ENCODE assay signal across 8 cellular contexts in genomic region chr17:50372222-50372621, GRCh38. TPM values are rescaled to one million over a fixed set of nuclear protein-coding genes. Genes with fewer than 3 reads are reported as not detected.
A peak's percentile ranks its signal among the peaks of the same experiment; 100 is the strongest.
DNase-seq lines count a peak whose midpoint lies in the region; ATAC-seq, FAIRE-seq and TF ChIP-seq lines count a peak whose summit lies in the region.

No MANE protein-coding gene starts in this region.

- H3K36me3 ChIP-seq in MM.1S (replicated peaks; ENCODE audit: insufficient read depth, low read length) (no peaks in the 10 kb centered on the region), duodenal mucosa (ENCODE audit: control insufficient read depth in 1 of 2, insufficient read depth in 2 of 2, low read length in 2 of 2) (peaks cover 21 to 35% of the 10 kb centered on the region in 2 donors)
- peaks cover 8 to 38% (median 14%) of the 10 kb centered on the region in 3 experiments for H3K36me3 ChIP-seq in naive thymus-derived CD4-positive, alpha-beta T cell (ENCODE audit: control insufficient read depth in 2 of 3, insufficient read depth in 3 of 3, low read length in 3 of 3)

- H3K9me3 ChIP-seq in AG04450 (ENCODE audit: control insufficient read depth, insufficient read depth, low read length) (no peaks in the 10 kb centered on the region), MM.1S (replicated peaks; ENCODE audit: insufficient read depth, low read length) (no peaks in the 10 kb centered on the region), duodenal mucosa (ENCODE audit: control insufficient read depth in 1 of 2, low read length in 2 of 2) (no peaks in the 10 kb centered on the region)
- H3K9me3 ChIP-seq in naive thymus-derived CD4-positive, alpha-beta T cell (ENCODE audit: control insufficient read depth in 2 of 3, low read length in 3 of 3), result no peaks in the 10 kb centered on the region

- CTCF ChIA-PET in AG04450 (lab: Charles Lee), result interaction anchor here (0.6 to 4.7 kb wide), 4 partner anchors 9 to 25 kb away, joined by 3 to 47 read pairs (median 4); partner anchors contain the start of gene LRRC59
- CTCF ChIA-PET in naive thymus-derived CD4-positive, alpha-beta T cell (lab: Charles Lee), result interaction anchor here (0.5 to 2.0 kb wide), 4 partner anchors 11 to 1488 kb away, joined by 3 to 12 read pairs (median 4); no protein-coding TSS in a partner anchor

- DNase-seq in AG04450 (ENCODE audit: low read depth, low spot score) (no peak), MM.1S (no peak), head of caudate nucleus (no peak), retina (no peak), frontal cortex (ENCODE audit: low spot score in 2 of 2) (no peak)
- DNase-seq in naive thymus-derived CD4-positive, alpha-beta T cell, result no peak
- no peak for DNase-seq in stimulated activated CD4-positive, alpha-beta T cell treated with anti-CD3 and anti-CD28 coated beads, Interleukin-2, amount 100 ng/mL, for 48 hours

- H3K27ac ChIP-seq in AG04450 (ENCODE audit: low read depth, low read length), result no peak overlapping the region
- H3K27ac ChIP-seq in MM.1S (ENCODE audit: low read length), result peak overlapping the region; percentile 82; the same call in 1 of the 2 replicates
- H3K27ac ChIP-seq in duodenal mucosa (ENCODE audit: low read depth, low read length), result no peak overlapping the region
- H3K27ac ChIP-seq in naive thymus-derived CD4-positive, alpha-beta T cell (ENCODE audit: low read depth, low read length), result peak overlapping the region; percentile 99

- no peak for TF ChIP-seq CTCF in AG04450 (IDR thresholded peaks at IDR 0.05; ENCODE audit: low read depth, low read length)
- TF ChIP-seq CTCF in MM.1S (IDR thresholded peaks at IDR 0.05; ENCODE audit: low read length), result no peak

- H3K9ac ChIP-seq in MM.1S (ENCODE audit: low read length), result peak overlapping the region; percentile 93
- peak overlapping the region; percentile 85 to 97 for H3K9ac ChIP-seq in duodenal mucosa (ENCODE audit: low read depth in 1 of 2, low read length in 2 of 2)

- H3K27ac Mint-ChIP-seq in naive thymus-derived CD4-positive, alpha-beta T cell, result peak overlapping the region; percentile 97 to 100 (median 99)

- H3K9me3 Mint-ChIP-seq in naive thymus-derived CD4-positive, alpha-beta T cell, result peaks cover 0 to 4% (median 0%) of the 10 kb centered on the region in 11 donors

- H3K4me1 Mint-ChIP-seq in naive thymus-derived CD4-positive, alpha-beta T cell, result peaks cover 18 to 41% (median 31%) of the 10 kb centered on the region in 7 donors

- peak overlapping the region; percentile 92 to 100 (median 98) for H3K4me3 Mint-ChIP-seq in naive thymus-derived CD4-positive, alpha-beta T cell

- H2AFZ ChIP-seq in MM.1S (ENCODE audit: low read length), result peak overlapping the region; percentile 77

- no peaks in the 10 kb centered on the region for H3F3A ChIP-seq in MM.1S (ENCODE audit: insufficient read depth, low read length)

- intact Hi-C loops in naive thymus-derived CD4-positive, alpha-beta T cell (cut with micrococcal nuclease), result loop anchor here (1.0 to 5.0 kb wide), 6 partner anchors 10 to 336 kb away; partner anchors contain the start of genes ACSF2 (in 1 of the 2), ANKRD40 (in 1 of the 2), PDK2 (in 1 of the 2) and XYLT2 (in 1 of the 2)
- intact Hi-C loops in head of caudate nucleus (cut with DNase I), result no loop called here

- no peaks in the 10 kb centered on the region for H3K9me2 ChIP-seq in MM.1S (replicated peaks; ENCODE audit: insufficient read depth, low read length)

- no peaks in the 10 kb centered on the region for H3K27me3 ChIP-seq in AG04450 (ENCODE audit: control insufficient read depth, insufficient read depth, low read length)
- H3K27me3 ChIP-seq in MM.1S (replicated peaks; ENCODE audit: insufficient read depth, low read length), result no peaks in the 10 kb centered on the region
- no peaks in the 10 kb centered on the region for H3K27me3 ChIP-seq in duodenal mucosa (ENCODE audit: control insufficient read depth in 1 of 2, insufficient read depth in 2 of 2, low read length in 2 of 2)
- no peaks in the 10 kb centered on the region for H3K27me3 ChIP-seq in naive thymus-derived CD4-positive, alpha-beta T cell (ENCODE audit: control insufficient read depth in 2 of 2, insufficient read depth in 2 of 2, low read length in 2 of 2)

- peaks cover 5 to 30% (median 22%) of the 10 kb centered on the region in 5 donors for H3K36me3 Mint-ChIP-seq in naive thymus-derived CD4-positive, alpha-beta T cell

- no peak for ATAC-seq in naive thymus-derived CD4-positive, alpha-beta T cell

- POLR2A ChIA-PET in AG04450 (lab: Yijun Ruan, JAX), result interaction anchor here (1.0 kb wide), 1 partner anchor 12 kb away, joined by 3 read pairs; no protein-coding TSS in a partner anchor
- POLR2A ChIA-PET in naive thymus-derived CD4-positive, alpha-beta T cell (lab: Charles Lee), result interaction anchor here (0.5 to 2.7 kb wide), 7 partner anchors 9 to 80 kb away, joined by 3 to 16 read pairs (median 7); partner anchors contain the start of genes LRRC59 and XYLT2

- FAIRE-seq in frontal cortex (lab: Jason Lieb, UNC), result no peak

- H3K27me3 Mint-ChIP-seq in naive thymus-derived CD4-positive, alpha-beta T cell, result no peaks in the 10 kb centered on the region

- peaks cover 11% of the 10 kb centered on the region for H3K4me1 ChIP-seq in MM.1S (ENCODE audit: low read length)
- peaks cover 17% of the 10 kb centered on the region in 2 donors for H3K4me1 ChIP-seq in duodenal mucosa (ENCODE audit: control insufficient read depth in 1 of 2, insufficient read depth in 2 of 2, low read length in 2 of 2)
- peaks cover 9 to 13% of the 10 kb centered on the region in 2 donors for H3K4me1 ChIP-seq in naive thymus-derived CD4-positive, alpha-beta T cell (ENCODE audit: control insufficient read depth in 2 of 2, insufficient read depth in 2 of 2, low read length in 2 of 2)

- peaks cover 33% of the 10 kb centered on the region for H3K79me2 ChIP-seq in MM.1S (ENCODE audit: low read length)

- H3K4me3 ChIP-seq in AG04450 (ENCODE audit: low read depth, low read length) (peak overlapping the region; percentile 66), MM.1S (ENCODE audit: low read length) (peak overlapping the region; percentile 79), duodenal mucosa (ENCODE audit: low read depth in 1 of 2, low read length in 2 of 2) (peak overlapping the region; percentile 98 to 99)
- H3K4me3 ChIP-seq in naive thymus-derived CD4-positive, alpha-beta T cell (ENCODE audit: low read length), result peak overlapping the region; percentile 99

- H4K20me1 ChIP-seq in MM.1S (ENCODE audit: insufficient read depth, low read length), result no peaks in the 10 kb centered on the region

- peak overlapping the region; percentile 95 for H3K4me2 ChIP-seq in MM.1S (ENCODE audit: low read depth, low read length)

RNA-seq across cellular contexts. Expression of gene MRPL27, which starts 0.8 kb away (rescaled TPM):
- polyA plus RNA-seq in AG04450 (2011; rRNA removed), result 106 and 116 TPM in 2 replicates
- 46.9 and 47.1 TPM in 2 replicates for polyA minus RNA-seq in AG04450 (2011; rRNA and poly(A)+ RNA removed)
- 10 to 100 TPM; 29.5 to 64.7 (median 32.0) TPM for total RNA-seq in naive thymus-derived CD4-positive, alpha-beta T cell
- polyA plus RNA-seq in naive thymus-derived CD4-positive, alpha-beta T cell, result 10 to 100 TPM; 47.0 to 51.3 TPM
- total RNA-seq in frontal cortex, result 38.7 TPM

RNA-seq across cellular contexts. Expression of gene EME1, which starts 0.8 kb away (rescaled TPM):
- polyA plus RNA-seq in AG04450 (2011; rRNA removed), result 2.2 and 2.5 TPM in 2 replicates
- 2.4 and 3.6 TPM in 2 replicates for polyA minus RNA-seq in AG04450 (2011; rRNA and poly(A)+ RNA removed)
- total RNA-seq in naive thymus-derived CD4-positive, alpha-beta T cell, result 10 to 100 TPM in 1 of 5 experiments, 1 to 10 TPM in 3, under 1 TPM in 1; 0.61 to 17.5 (median 2.2) TPM
- polyA plus RNA-seq in naive thymus-derived CD4-positive, alpha-beta T cell, result not detected
- 1.2 TPM for total RNA-seq in frontal cortex

RNA-seq across cellular contexts. Expression of gene LRRC59, which starts 25.1 kb away (rescaled TPM):
- polyA plus RNA-seq in AG04450 (2011; rRNA removed), result 143 and 145 TPM in 2 replicates
- polyA minus RNA-seq in AG04450 (2011; rRNA and poly(A)+ RNA removed), result 132 and 146 TPM in 2 replicates
- 10 to 100 TPM; 27.6 to 67.1 (median 42.4) TPM for total RNA-seq in naive thymus-derived CD4-positive, alpha-beta T cell
- polyA plus RNA-seq in naive thymus-derived CD4-positive, alpha-beta T cell, result 10 to 100 TPM; 13.4 to 15.2 TPM
- total RNA-seq in frontal cortex, result 38.7 TPM

RNA-seq across cellular contexts. Expression of gene XYLT2, which starts 26.3 kb away (rescaled TPM):
- polyA plus RNA-seq in AG04450 (2011; rRNA removed), result 13.5 and 19.0 TPM in 2 replicates
- polyA minus RNA-seq in AG04450 (2011; rRNA and poly(A)+ RNA removed), result 26.9 and 36.9 TPM in 2 replicates
- 10 to 100 TPM; 18.6 to 43.7 (median 34.1) TPM for total RNA-seq in naive thymus-derived CD4-positive, alpha-beta T cell
- 10 to 100 TPM in 1 of 2 donors, 1 to 10 TPM in 1; 8.0 to 21.1 TPM for polyA plus RNA-seq in naive thymus-derived CD4-positive, alpha-beta T cell
- total RNA-seq in frontal cortex, result 9.0 TPM

RNA-seq across cellular contexts. Expression of gene ACSF2, which starts 53.8 kb away (rescaled TPM):
- 42.5 and 52.1 TPM in 2 replicates for polyA plus RNA-seq in AG04450 (2011; rRNA removed)
- 54.1 and 55.0 TPM in 2 replicates for polyA minus RNA-seq in AG04450 (2011; rRNA and poly(A)+ RNA removed)
- total RNA-seq in naive thymus-derived CD4-positive, alpha-beta T cell, result 10 to 100 TPM; 20.1 to 36.2 (median 22.9) TPM
- 1 to 10 TPM; 2.2 to 2.6 TPM for polyA plus RNA-seq in naive thymus-derived CD4-positive, alpha-beta T cell
- 2.0 TPM for total RNA-seq in frontal cortex

Comparison
In these comparisons a context has a peak if more than half of its experiments do, and no peak if none do; other contexts are left out.
1. H3K27ac ChIP-seq: peak in MM.1S (single experiment) and naive thymus-derived CD4-positive, alpha-beta T cell (single experiment); none in AG04450 (single experiment) and duodenal mucosa (single experiment).
2. Peak in every context shown above with its lines, with median percentiles within 50 percentile points of each other: H3K4me3 ChIP-seq.